ENCODE assay signal across 1 cellular context in the genomic region with DNA sequence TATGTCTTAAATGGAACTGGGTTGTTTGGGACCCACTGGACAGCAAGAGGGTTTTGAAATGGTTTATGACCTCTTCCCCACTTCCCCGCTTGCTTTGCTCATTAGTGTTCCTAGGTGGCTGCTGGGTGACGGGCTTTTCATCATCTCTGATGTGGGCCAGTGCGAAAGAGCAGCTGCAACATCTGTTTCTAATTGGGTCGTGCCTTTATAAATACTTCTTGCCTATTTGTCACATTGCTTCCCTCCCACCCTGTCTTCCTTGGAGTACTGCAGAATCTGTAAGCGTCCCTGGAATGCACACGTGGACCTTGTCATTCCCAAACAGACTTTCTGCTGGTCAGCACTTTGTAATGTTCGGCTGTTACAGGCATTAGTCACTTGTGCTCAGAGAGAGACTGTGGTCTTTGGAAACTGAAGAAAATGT.
TF ChIP-seq lines count a peak whose summit lies in the region.

No MANE protein-coding gene starts in this region.

TF ChIP-seq in GM23338, 12 proteins besides CTCF, POLR2A, EP300 and RAD21 (continued from another document):
- TF ChIP-seq, protein P1, sequence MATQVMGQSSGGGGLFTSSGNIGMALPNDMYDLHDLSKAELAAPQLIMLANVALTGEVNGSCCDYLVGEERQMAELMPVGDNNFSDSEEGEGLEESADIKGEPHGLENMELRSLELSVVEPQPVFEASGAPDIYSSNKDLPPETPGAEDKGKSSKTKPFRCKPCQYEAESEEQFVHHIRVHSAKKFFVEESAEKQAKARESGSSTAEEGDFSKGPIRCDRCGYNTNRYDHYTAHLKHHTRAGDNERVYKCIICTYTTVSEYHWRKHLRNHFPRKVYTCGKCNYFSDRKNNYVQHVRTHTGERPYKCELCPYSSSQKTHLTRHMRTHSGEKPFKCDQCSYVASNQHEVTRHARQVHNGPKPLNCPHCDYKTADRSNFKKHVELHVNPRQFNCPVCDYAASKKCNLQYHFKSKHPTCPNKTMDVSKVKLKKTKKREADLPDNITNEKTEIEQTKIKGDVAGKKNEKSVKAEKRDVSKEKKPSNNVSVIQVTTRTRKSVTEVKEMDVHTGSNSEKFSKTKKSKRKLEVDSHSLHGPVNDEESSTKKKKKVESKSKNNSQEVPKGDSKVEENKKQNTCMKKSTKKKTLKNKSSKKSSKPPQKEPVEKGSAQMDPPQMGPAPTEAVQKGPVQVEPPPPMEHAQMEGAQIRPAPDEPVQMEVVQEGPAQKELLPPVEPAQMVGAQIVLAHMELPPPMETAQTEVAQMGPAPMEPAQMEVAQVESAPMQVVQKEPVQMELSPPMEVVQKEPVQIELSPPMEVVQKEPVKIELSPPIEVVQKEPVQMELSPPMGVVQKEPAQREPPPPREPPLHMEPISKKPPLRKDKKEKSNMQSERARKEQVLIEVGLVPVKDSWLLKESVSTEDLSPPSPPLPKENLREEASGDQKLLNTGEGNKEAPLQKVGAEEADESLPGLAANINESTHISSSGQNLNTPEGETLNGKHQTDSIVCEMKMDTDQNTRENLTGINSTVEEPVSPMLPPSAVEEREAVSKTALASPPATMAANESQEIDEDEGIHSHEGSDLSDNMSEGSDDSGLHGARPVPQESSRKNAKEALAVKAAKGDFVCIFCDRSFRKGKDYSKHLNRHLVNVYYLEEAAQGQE (IDR thresholded peaks at IDR 0.05; ENCODE audit: unreplicated experiment) = no peak
- no peak for TF ChIP-seq JUNB (IDR thresholded peaks at IDR 0.05; ENCODE audit: unreplicated experiment)
- TF ChIP-seq NANOG (IDR thresholded peaks at IDR 0.05; ENCODE audit: borderline replicate concordance) = no peak
- no peak for TF ChIP-seq STAT1 (IDR thresholded peaks at IDR 0.05; ENCODE audit: unreplicated experiment)
